In genomic region chrX:80876877-80877276, GRCh38 we compare ENCODE assay signal across 8 cellular contexts.
DNase-seq lines count a peak whose midpoint lies in the region; ATAC-seq and TF ChIP-seq lines count a peak whose summit lies in the region.

No MANE protein-coding gene starts in this region.

- H3K27me3 Mint-ChIP-seq in activated naive CD8-positive, alpha-beta T cell treated with anti-CD3 and anti-CD28 coated beads, Interleukin-2, amount 50 U/mL, for 24 hours: no peaks in the 10 kb centered on the region

- no peaks in the 10 kb centered on the region for H3K79me2 ChIP-seq in DOHH2 (ENCODE audit: control insufficient read depth, low read length)

- H3K9me2 ChIP-seq in DOHH2 (replicated peaks; ENCODE audit: control insufficient read depth, low read length): no peaks in the 10 kb centered on the region

- no peak overlapping the region for H3K4me2 ChIP-seq in DOHH2 (ENCODE audit: low read length)

- DNase-seq in iPS-NIHi7 (ENCODE audit: extremely low spot score) (peak; percentile 9), NCI-H2029 treated with DMSO at 0.1 percent for 48 hours (lab: John Stamatoyannopoulos, UW) (no peak), HuH-7.5 (ENCODE audit: low spot score) (no peak)
- DNase-seq in activated naive CD8-positive, alpha-beta T cell treated with anti-CD3 and anti-CD28 coated beads, Interleukin-2, amount 50 U/mL, for 24 hours: no peak

- no peaks in the 10 kb centered on the region for H3F3A ChIP-seq in DOHH2 (ENCODE audit: control insufficient read depth, insufficient read depth)

- no peaks in the 10 kb centered on the region for H3K4me1 ChIP-seq in DOHH2 (ENCODE audit: control insufficient read depth, low read length)

- H3K27me3 ChIP-seq in DOHH2 (ENCODE audit: control insufficient read depth, low read length): no peaks in the 10 kb centered on the region

- H3K36me3 Mint-ChIP-seq in activated naive CD8-positive, alpha-beta T cell treated with anti-CD3 and anti-CD28 coated beads, Interleukin-2, amount 50 U/mL, for 24 hours (ENCODE audit: low read depth): no peaks in the 10 kb centered on the region

- no peaks in the 10 kb centered on the region for H3K36me3 ChIP-seq in DOHH2 (ENCODE audit: control insufficient read depth, low read length)

- H3K9me3 ChIP-seq in DOHH2 (ENCODE audit: control insufficient read depth, insufficient read depth, low read length): no peaks in the 10 kb centered on the region

- no peak overlapping the region for H3K27ac ChIP-seq in DOHH2 (ENCODE audit: low read depth, low read length)

- H3K4me1 Mint-ChIP-seq in activated naive CD8-positive, alpha-beta T cell treated with anti-CD3 and anti-CD28 coated beads, Interleukin-2, amount 50 U/mL, for 24 hours: no peaks in the 10 kb centered on the region

- peak; percentile 36 for TF ChIP-seq CTCF in DOHH2 (IDR thresholded peaks at IDR 0.05; ENCODE audit: low read depth, low read length, poor library complexity, severe bottlenecking)

- H3K9me3 Mint-ChIP-seq in activated naive CD8-positive, alpha-beta T cell treated with anti-CD3 and anti-CD28 coated beads, Interleukin-2, amount 50 U/mL, for 24 hours: no peaks in the 10 kb centered on the region

- H4K20me1 ChIP-seq in DOHH2 (ENCODE audit: control insufficient read depth, insufficient read depth, low read depth, low read length): no peaks in the 10 kb centered on the region

- H3K4me3 ChIP-seq in DOHH2 (ENCODE audit: low read length): no peak overlapping the region

- ATAC-seq in HG02852 (IDR thresholded peaks at IDR 0.05; ENCODE audit: unreplicated experiment) (peak; percentile 50), SK-N-SH treated with all-trans-retinoic acid at 6 μM for 48 hours (0 out of 3 replicates have a peak, but pooled peaks have one; percentile 44), esophagus mucosa (no peak)
- ATAC-seq in activated naive CD8-positive, alpha-beta T cell treated with anti-CD3 and anti-CD28 coated beads, Interleukin-2, amount 50 U/mL, for 24 hours: no peak

- H3K4me3 Mint-ChIP-seq in activated naive CD8-positive, alpha-beta T cell treated with anti-CD3 and anti-CD28 coated beads, Interleukin-2, amount 50 U/mL, for 24 hours: no peak overlapping the region

- H3K27ac Mint-ChIP-seq in activated naive CD8-positive, alpha-beta T cell treated with anti-CD3 and anti-CD28 coated beads, Interleukin-2, amount 50 U/mL, for 24 hours: no peak overlapping the region

TF ChIP-seq in SK-N-SH treated with all-trans-retinoic acid at 6 μM for 48 hours, 23 proteins besides CTCF, POLR2A, EP300 and RAD21:
- TF ChIP-seq ZNF565 (CRISPR knock-in tag; conservative IDR thresholded peaks at IDR 0.05; ENCODE audit: low read depth): no peak

Comparison
In these comparisons a context has a peak if more than half of its experiments do, and no peak if none do; other contexts are left out.
1. ATAC-seq: peak in HG02852 (single experiment) and SK-N-SH treated with all-trans-retinoic acid at 6 μM for 48 hours (single experiment); none in activated naive CD8-positive, alpha-beta T cell treated with anti-CD3 and anti-CD28 coated beads, Interleukin-2, amount 50 U/mL, for 24 hours (single experiment) and esophagus mucosa (single experiment).